ENCODE assay signal across 12 cellular contexts in the genomic region with DNA sequence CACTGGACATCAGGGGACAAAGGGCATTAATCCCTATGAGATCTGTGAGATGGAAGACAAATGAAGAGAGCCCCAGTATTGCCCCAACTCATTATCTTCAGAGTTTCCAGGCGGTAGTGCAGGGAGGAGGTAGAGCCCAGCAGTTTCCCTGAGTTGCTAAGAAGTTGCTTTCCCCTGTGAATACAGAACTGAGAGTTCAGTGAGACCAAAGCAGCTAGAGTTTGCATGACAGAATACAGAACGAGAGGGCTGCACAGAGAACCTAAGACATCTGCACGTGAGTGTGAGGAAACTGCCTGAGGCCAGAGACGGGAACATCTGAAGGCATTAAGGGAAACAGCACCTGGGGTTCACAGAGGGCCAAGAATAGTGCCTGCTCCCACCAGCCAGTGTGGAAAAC. TPM values are rescaled to one million over a fixed set of nuclear protein-coding genes. Genes with fewer than 3 reads are reported as not detected.
A peak's percentile ranks its signal among the peaks of the same experiment; 100 is the strongest.
DNase-seq lines count a peak whose midpoint lies in the region; ATAC-seq and TF ChIP-seq lines count a peak whose summit lies in the region.
"Had no signal": no experiment of that assay in that cellular context is flagged by ENCODE, and none has a peak within 500 bp of the region (broad histone marks: within the 10 kb centered on the region; RNA-seq: fewer than 3 reads in every experiment).

No MANE protein-coding gene starts in this region.

- peaks cover 2% of the 10 kb centered on the region for H3K27me3 Mint-ChIP-seq in activated CD4-positive, alpha-beta T cell treated with anti-CD3 and anti-CD28 coated beads for 36 hours
- H3K27me3 Mint-ChIP-seq in natural killer cell (ENCODE audit: low read depth in 2 of 2) = peaks cover 0 to 7% of the 10 kb centered on the region in 2 donors

- H3K4me3 Mint-ChIP-seq in activated CD4-positive, alpha-beta T cell treated with anti-CD3 and anti-CD28 coated beads for 36 hours = no peak overlapping the region
- no peak overlapping the region for H3K4me3 Mint-ChIP-seq in natural killer cell

- peak; percentile 42 for ATAC-seq in activated CD4-positive, alpha-beta T cell treated with anti-CD3 and anti-CD28 coated beads for 36 hours
- ATAC-seq in HG02588 (IDR thresholded peaks at IDR 0.05; ENCODE audit: unreplicated experiment) (peak; percentile 89), HG03469 (IDR thresholded peaks at IDR 0.05; ENCODE audit: unreplicated experiment) (peak; percentile 77), natural killer cell (no peak)
- ATAC-seq: A549 had no signal

- no peaks in the 10 kb centered on the region for H3K27me3 ChIP-seq in MG63
- H3K27me3 ChIP-seq: tibial nerve had no signal

- intact Hi-C loops in activated CD4-positive, alpha-beta T cell treated with anti-CD3 and anti-CD28 coated beads for 36 hours (cut with DNase I, micrococcal nuclease) = no loop called here
- intact Hi-C loops in natural killer cell (cut with micrococcal nuclease) = no loop called here

- POLR2A ChIA-PET in activated CD4-positive, alpha-beta T cell treated with anti-CD3 and anti-CD28 coated beads for 36 hours (lab: Charles Lee) = interaction anchor here (0.7 kb wide), 1 partner anchor 45 kb away, joined by 5 read pairs; no protein-coding TSS in a partner anchor

- no peaks in the 10 kb centered on the region for H3K36me3 ChIP-seq in MG63
- H3K36me3 ChIP-seq: tibial nerve had no signal

- DNase-seq in activated CD4-positive, alpha-beta T cell treated with anti-CD3 and anti-CD28 coated beads for 36 hours = no peak
- no peak for DNase-seq in activated CD4-positive, alpha-beta T cell treated with anti-CD3 and anti-CD28 coated beads, Interleukin-2, amount 50 U/mL, for 1 hour
- DNase-seq in MG63 (no peak), natural killer cell (no peak), DMS114 treated with DMSO at 0.1 percent for 48 hours (lab: John Stamatoyannopoulos, UW; ENCODE audit: unreplicated experiment) (no peak)
- DNase-seq in effector CD8-positive, alpha-beta T cell (lab: John Stamatoyannopoulos, UW) = no peak
- DNase-seq: NCI-H82; stimulated activated CD4-positive, alpha-beta T cell treated with anti-CD3 and anti-CD28 coated beads, Interleukin-2, amount 100 ng/mL, for 24 hours had no signal

- no peaks in the 10 kb centered on the region for H3K36me3 Mint-ChIP-seq in activated CD4-positive, alpha-beta T cell treated with anti-CD3 and anti-CD28 coated beads for 36 hours (ENCODE audit: low read depth)
- no peaks in the 10 kb centered on the region for H3K36me3 Mint-ChIP-seq in natural killer cell

- no peaks in the 10 kb centered on the region for H3K9me3 ChIP-seq in MG63
- H3K9me3 ChIP-seq: A549, tibial nerve had no signal

- H3K4me3 ChIP-seq in MG63 = no peak overlapping the region
- H3K4me3 ChIP-seq: A549, tibial nerve had no signal

- H3K9me3 Mint-ChIP-seq in activated CD4-positive, alpha-beta T cell treated with anti-CD3 and anti-CD28 coated beads for 36 hours (ENCODE audit: low read depth) = no peaks in the 10 kb centered on the region
- no peaks in the 10 kb centered on the region for H3K9me3 Mint-ChIP-seq in natural killer cell

- H3K27ac Mint-ChIP-seq in activated CD4-positive, alpha-beta T cell treated with anti-CD3 and anti-CD28 coated beads for 36 hours = no peak overlapping the region
- H3K27ac Mint-ChIP-seq in natural killer cell = no peak overlapping the region

- CTCF ChIA-PET in activated CD4-positive, alpha-beta T cell treated with anti-CD3 and anti-CD28 coated beads for 36 hours (lab: Charles Lee) = interaction anchor here (1.2 kb wide), 1 partner anchor 8 kb away, joined by 3 read pairs; no protein-coding TSS in a partner anchor

- no peaks in the 10 kb centered on the region for H3K4me1 Mint-ChIP-seq in activated CD4-positive, alpha-beta T cell treated with anti-CD3 and anti-CD28 coated beads for 36 hours
- H3K4me1 Mint-ChIP-seq in natural killer cell = no peaks in the 10 kb centered on the region

- no peak for TF ChIP-seq CTCF in natural killer cell (IDR thresholded peaks at IDR 0.05)

RNA-seq across cellular contexts. Expression of gene PGAP1, which starts 18.1 kb away (rescaled TPM):
- total RNA-seq in activated CD4-positive, alpha-beta T cell treated with anti-CD3 and anti-CD28 coated beads for 36 hours = 10 to 100 TPM; 22.2 to 25.1 TPM
- 0.33 and 4.7 TPM in 2 replicates for total RNA-seq in MG63 (2014; rRNA removed; shearing (Covaris generic); ENCODE audit: low replicate concordance)
- total RNA-seq in natural killer cell = 1 to 10 TPM; 2.5 to 4.9 (median 3.3) TPM

Comparison
In these comparisons a context has a peak if more than half of its experiments do, and no peak if none do; other contexts are left out.
1. ATAC-seq: peak in activated CD4-positive, alpha-beta T cell treated with anti-CD3 and anti-CD28 coated beads for 36 hours (single experiment), HG02588 (single experiment) and HG03469 (single experiment); none in natural killer cell (0 of 3).